16 cellular contexts compared by ENCODE assay signal in the genomic region with DNA sequence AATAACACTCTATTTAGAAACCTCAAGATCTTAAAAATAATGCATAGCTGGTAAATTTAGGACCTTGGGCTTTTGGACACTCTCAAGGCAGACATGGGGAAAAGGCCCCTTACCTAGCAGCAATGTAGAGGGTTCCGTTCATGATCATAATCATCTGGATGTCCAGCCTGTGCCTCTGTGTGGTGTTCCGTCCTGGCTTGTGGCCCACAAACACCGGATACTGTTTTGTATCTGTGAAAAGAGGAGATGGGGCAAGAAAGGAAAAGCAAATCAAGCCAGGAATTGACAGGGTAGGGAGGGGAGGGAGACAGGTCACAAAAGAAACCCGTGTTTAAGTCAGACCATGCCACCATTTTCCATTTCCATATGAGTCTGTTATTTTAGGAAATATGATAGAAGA.
"Had no signal": no experiment of that assay in that cellular context is flagged by ENCODE, and none has a peak within 500 bp of the region (broad histone marks: within the 10 kb centered on the region; RNA-seq: fewer than 3 reads in every experiment).

No MANE protein-coding gene starts in this region.

- H3K27me3 Mint-ChIP-seq: activated naive CD8-positive, alpha-beta T cell treated with anti-CD3 and anti-CD28 coated beads, Interleukin-2, amount 10 ng/mL, durations not matched to agents 7 days and 5 days; T-cell had no signal

- H3K36me3 ChIP-seq: WERI-Rb-1 had no signal

- H3K4me1 ChIP-seq: body of pancreas had no signal

- H3K27ac ChIP-seq: body of pancreas, spleen, WERI-Rb-1 had no signal

- H3K27ac Mint-ChIP-seq: activated naive CD4-positive, alpha-beta T cell treated with anti-CD3 and anti-CD28 coated beads for 36 hours; activated naive CD8-positive, alpha-beta T cell treated with anti-CD3 and anti-CD28 coated beads, Interleukin-2, amount 10 ng/mL, durations not matched to agents 7 days and 5 days; T-cell; T-helper 2 cell treated with Interferon-gamma antibody and Interleukin-4, amounts not matched to agents 5 μg/mL and 100 μg/mL, for 36 hours had no signal

- H3K4me3 Mint-ChIP-seq: activated naive CD4-positive, alpha-beta T cell treated with anti-CD3 and anti-CD28 coated beads for 36 hours; activated naive CD8-positive, alpha-beta T cell treated with anti-CD3 and anti-CD28 coated beads, Interleukin-2, amount 10 ng/mL, durations not matched to agents 7 days and 5 days; activated T-cell treated with anti-CD3 and anti-CD28 coated beads, Interleukin-2, amount 50 U/mL, for 4 hours; neural crest cell; T-cell; T-helper 2 cell treated with Interferon-gamma antibody and Interleukin-4, amounts not matched to agents 5 μg/mL and 100 μg/mL, for 36 hours had no signal

- DNase-seq: activated CD8-positive, alpha-beta memory T cell treated with anti-CD3 and anti-CD28 coated beads, Interleukin-2, amount 50 U/mL, for 48 hours; activated naive CD4-positive, alpha-beta T cell treated with anti-CD3 and anti-CD28 coated beads for 36 hours; activated naive CD8-positive, alpha-beta T cell treated with anti-CD3 and anti-CD28 coated beads, Interleukin-2, amount 10 ng/mL, durations not matched to agents 7 days and 5 days; activated T-cell treated with anti-CD3 and anti-CD28 coated beads, Interleukin-2, amount 50 U/mL, for 4 hours; body of pancreas; dorsolateral prefrontal cortex; heart left ventricle; occipital lobe; posterior cingulate gyrus; spleen; stimulated activated CD4-positive, alpha-beta T cell treated with anti-CD3 and anti-CD28 coated beads, Interleukin-4, amount 100 ng/mL, for 1 hour; stimulated activated naive CD4-positive, alpha-beta T cell treated with Interleukin-2 at 50 U/mL for 16 hours; T-cell; WERI-Rb-1 had no signal

- H3K9me3 ChIP-seq: body of pancreas, heart left ventricle, spleen had no signal

- ATAC-seq: activated T-cell treated with anti-CD3 and anti-CD28 coated beads, Interleukin-2, amount 50 U/mL, for 4 hours; body of pancreas; T-cell had no signal

- H3K27me3 ChIP-seq: body of pancreas, dorsolateral prefrontal cortex, heart left ventricle, spleen had no signal

- H3K9me3 Mint-ChIP-seq: activated naive CD4-positive, alpha-beta T cell treated with anti-CD3 and anti-CD28 coated beads for 36 hours; activated naive CD8-positive, alpha-beta T cell treated with anti-CD3 and anti-CD28 coated beads, Interleukin-2, amount 10 ng/mL, durations not matched to agents 7 days and 5 days; activated T-cell treated with anti-CD3 and anti-CD28 coated beads, Interleukin-2, amount 50 U/mL, for 4 hours; neural crest cell; T-cell; T-helper 2 cell treated with Interferon-gamma antibody and Interleukin-4, amounts not matched to agents 5 μg/mL and 100 μg/mL, for 36 hours had no signal

- H3K4me1 Mint-ChIP-seq: activated naive CD8-positive, alpha-beta T cell treated with anti-CD3 and anti-CD28 coated beads, Interleukin-2, amount 10 ng/mL, durations not matched to agents 7 days and 5 days; T-cell had no signal

- H3K36me3 Mint-ChIP-seq: activated naive CD8-positive, alpha-beta T cell treated with anti-CD3 and anti-CD28 coated beads, Interleukin-2, amount 10 ng/mL, durations not matched to agents 7 days and 5 days had no signal

- H3K4me3 ChIP-seq: body of pancreas, dorsolateral prefrontal cortex, heart left ventricle, spleen had no signal
